In the genomic region with DNA sequence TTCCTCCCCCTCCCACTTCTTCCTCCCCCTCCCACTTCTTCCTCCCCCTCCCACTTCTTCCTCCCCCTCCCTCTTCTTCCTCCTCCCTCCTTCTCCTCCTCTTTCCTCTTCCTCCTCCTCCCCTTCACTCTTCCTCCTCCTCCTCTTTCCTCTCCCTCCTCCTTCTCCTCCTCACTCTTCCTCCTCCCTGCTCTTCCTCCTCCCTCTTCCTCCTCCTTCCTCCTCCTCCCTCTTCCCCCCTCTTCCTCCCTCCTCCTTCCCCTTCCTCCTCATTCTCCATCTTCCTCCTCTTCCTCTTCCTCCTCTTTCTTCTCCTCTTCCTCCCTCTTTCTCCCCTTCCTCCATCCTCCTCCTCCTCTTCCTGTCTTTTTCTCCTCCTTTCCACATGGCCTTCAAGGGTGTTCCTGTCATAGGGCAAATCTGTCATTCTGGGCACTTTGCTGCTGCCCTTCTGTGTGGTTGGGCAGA, we compare ENCODE assay signal across 1 cellular context.
TF ChIP-seq lines count a peak whose summit lies in the region.

No MANE protein-coding gene starts in this region.

TF ChIP-seq in HEK293, 187 proteins besides CTCF, POLR2A, EP300 and RAD21 (continued from another document):
- TF ChIP-seq, protein P1, sequence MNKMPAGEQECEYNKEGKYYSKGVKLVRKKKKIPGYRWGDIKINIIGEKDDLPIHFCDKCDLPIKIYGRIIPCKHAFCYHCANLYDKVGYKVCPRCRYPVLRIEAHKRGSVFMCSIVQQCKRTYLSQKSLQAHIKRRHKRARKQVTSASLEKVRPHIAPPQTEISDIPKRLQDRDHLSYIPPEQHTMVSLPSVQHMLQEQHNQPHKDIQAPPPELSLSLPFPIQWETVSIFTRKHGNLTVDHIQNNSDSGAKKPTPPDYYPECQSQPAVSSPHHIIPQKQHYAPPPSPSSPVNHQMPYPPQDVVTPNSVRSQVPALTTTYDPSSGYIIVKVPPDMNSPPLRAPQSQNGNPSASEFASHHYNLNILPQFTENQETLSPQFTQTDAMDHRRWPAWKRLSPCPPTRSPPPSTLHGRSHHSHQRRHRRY (tag by site-specific recombination; IDR thresholded peaks at IDR 0.05): no peak
- TF ChIP-seq ZNF112 (tag by site-specific recombination; IDR thresholded peaks at IDR 0.05): no peak
- TF ChIP-seq ZNF501 (tag by site-specific recombination; IDR thresholded peaks at IDR 0.05): no peak
- TF ChIP-seq ZNF155 (tag by site-specific recombination; IDR thresholded peaks at IDR 0.05): no peak
- 0 out of 2 replicates have a peak, but pooled peaks have one; percentile 28 for TF ChIP-seq ZNF473 (tag by site-specific recombination; IDR thresholded peaks at IDR 0.05)
- TF ChIP-seq ZNF768 (tag by site-specific recombination; IDR thresholded peaks at IDR 0.05): no peak
- TF ChIP-seq ZFHX2 (tag by site-specific recombination; conservative IDR thresholded peaks at IDR 0.05): peak; percentile 57; the same call in 1 of the 2 replicates
- TF ChIP-seq, protein P2, sequence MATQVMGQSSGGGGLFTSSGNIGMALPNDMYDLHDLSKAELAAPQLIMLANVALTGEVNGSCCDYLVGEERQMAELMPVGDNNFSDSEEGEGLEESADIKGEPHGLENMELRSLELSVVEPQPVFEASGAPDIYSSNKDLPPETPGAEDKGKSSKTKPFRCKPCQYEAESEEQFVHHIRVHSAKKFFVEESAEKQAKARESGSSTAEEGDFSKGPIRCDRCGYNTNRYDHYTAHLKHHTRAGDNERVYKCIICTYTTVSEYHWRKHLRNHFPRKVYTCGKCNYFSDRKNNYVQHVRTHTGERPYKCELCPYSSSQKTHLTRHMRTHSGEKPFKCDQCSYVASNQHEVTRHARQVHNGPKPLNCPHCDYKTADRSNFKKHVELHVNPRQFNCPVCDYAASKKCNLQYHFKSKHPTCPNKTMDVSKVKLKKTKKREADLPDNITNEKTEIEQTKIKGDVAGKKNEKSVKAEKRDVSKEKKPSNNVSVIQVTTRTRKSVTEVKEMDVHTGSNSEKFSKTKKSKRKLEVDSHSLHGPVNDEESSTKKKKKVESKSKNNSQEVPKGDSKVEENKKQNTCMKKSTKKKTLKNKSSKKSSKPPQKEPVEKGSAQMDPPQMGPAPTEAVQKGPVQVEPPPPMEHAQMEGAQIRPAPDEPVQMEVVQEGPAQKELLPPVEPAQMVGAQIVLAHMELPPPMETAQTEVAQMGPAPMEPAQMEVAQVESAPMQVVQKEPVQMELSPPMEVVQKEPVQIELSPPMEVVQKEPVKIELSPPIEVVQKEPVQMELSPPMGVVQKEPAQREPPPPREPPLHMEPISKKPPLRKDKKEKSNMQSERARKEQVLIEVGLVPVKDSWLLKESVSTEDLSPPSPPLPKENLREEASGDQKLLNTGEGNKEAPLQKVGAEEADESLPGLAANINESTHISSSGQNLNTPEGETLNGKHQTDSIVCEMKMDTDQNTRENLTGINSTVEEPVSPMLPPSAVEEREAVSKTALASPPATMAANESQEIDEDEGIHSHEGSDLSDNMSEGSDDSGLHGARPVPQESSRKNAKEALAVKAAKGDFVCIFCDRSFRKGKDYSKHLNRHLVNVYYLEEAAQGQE (tag by site-specific recombination; IDR thresholded peaks at IDR 0.05): no peak
- no peak for TF ChIP-seq RBAK (tag by site-specific recombination; IDR thresholded peaks at IDR 0.05)
TF ChIP-seq in HEK293: peak in this region for 7.
